In genomic region chr12:80643961-80644360, GRCh38 we compare ENCODE assay signal across 17 cellular contexts.
DNase-seq lines count a peak whose midpoint lies in the region; ATAC-seq and TF ChIP-seq lines count a peak whose summit lies in the region.
"Had no signal": no experiment of that assay in that cellular context is flagged by ENCODE, and none has a peak within 500 bp of the region (broad histone marks: within the 10 kb centered on the region; RNA-seq: fewer than 3 reads in every experiment).

No MANE protein-coding gene starts in this region.

- H3K4me1 ChIP-seq in ACC112 (ENCODE audit: control insufficient read depth, insufficient read depth, low read length, unreplicated experiment), result peaks cover 31% of the 10 kb centered on the region
- H3K4me1 ChIP-seq: BLaER1 treated with 17β-estradiol and CSF1 and Interleukin-3, amounts not matched to agents 10 nM and 100 nM; HAP-1 had no signal

- H3K27ac ChIP-seq in ACC112 (ENCODE audit: low read depth, low read length), result peak overlapping the region; percentile 61
- H3K27ac ChIP-seq: BLaER1 treated with 17β-estradiol and CSF1 and Interleukin-3, amounts not matched to agents 10 nM and 100 nM; GM23248; HL-60 had no signal

- in situ Hi-C loops in astrocyte of the spinal cord (cut with HindIII; ENCODE audit: low sequenced_read_pairs), result no loop called here

- H3K4me3 ChIP-seq in ACC112 (ENCODE audit: low read depth, low read length) (peak overlapping the region; percentile 19; the same call in 1 of the 2 replicates), astrocyte of the spinal cord (ENCODE audit: low read depth, low read length) (no peak overlapping the region)
- H3K4me3 ChIP-seq: BLaER1 treated with 17β-estradiol and CSF1 and Interleukin-3, amounts not matched to agents 10 nM and 100 nM; GM12878; GM23248; HAP-1 had no signal

- H2AFZ ChIP-seq in ACC112 (ENCODE audit: low read length, unreplicated experiment), result peak overlapping the region; percentile 26
- H2AFZ ChIP-seq: GM23248 had no signal

- TF ChIP-seq CTCF in astrocyte of the spinal cord (IDR thresholded peaks at IDR 0.05; ENCODE audit: low read depth, low read length), result no peak

- DNase-seq in HCEC 1CT (peak; percentile 27), astrocyte of the spinal cord (ENCODE audit: low read depth, low spot score) (peak; percentile 29), iris pigment epithelial cell (ENCODE audit: low read depth) (peak; percentile 61), hypothalamus (lab: John Stamatoyannopoulos, UW) (no peak), NCI-H2107 treated with DMSO at 0.1 percent for 48 hours (lab: John Stamatoyannopoulos, UW; ENCODE audit: unreplicated experiment) (no peak), GM03348 (ENCODE audit: low spot score) (no peak)
- DNase-seq: 8988T; Calu3; CD8-positive, alpha-beta T cell; GF-D8; GM23248 had no signal

- H3K79me2 ChIP-seq in ACC112 (ENCODE audit: control insufficient read depth, insufficient read depth, low read length, unreplicated experiment), result no peaks in the 10 kb centered on the region

- ATAC-seq in GM18858 (IDR thresholded peaks at IDR 0.05; ENCODE audit: unreplicated experiment), result no peak
- ATAC-seq: CD8-positive, alpha-beta T cell; GM12878 had no signal

- H3K36me3 ChIP-seq in ACC112 (ENCODE audit: insufficient read depth, low read length), result no peaks in the 10 kb centered on the region
- H3K36me3 ChIP-seq: BLaER1 treated with 17β-estradiol and CSF1 and Interleukin-3, amounts not matched to agents 10 nM and 100 nM; HAP-1 had no signal

- no peaks in the 10 kb centered on the region for H3K27me3 ChIP-seq in ACC112 (ENCODE audit: insufficient read depth, low read length)
- H3K27me3 ChIP-seq: BLaER1 treated with 17β-estradiol and CSF1 and Interleukin-3, amounts not matched to agents 10 nM and 100 nM had no signal

Comparison
In these comparisons a context has a peak if more than half of its experiments do, and no peak if none do; other contexts are left out.
1. DNase-seq: peak in HCEC 1CT (single experiment), astrocyte of the spinal cord (single experiment) and iris pigment epithelial cell (single experiment); none in hypothalamus (0 of 51), NCI-H2107 treated with DMSO at 0.1 percent for 48 hours (single experiment) and GM03348 (single experiment).